ENCODE assay signal across 7 cellular contexts in genomic region chr2:85134255-85135065, GRCh38. TPM values are rescaled to one million over a fixed set of nuclear protein-coding genes. Genes with fewer than 3 reads are reported as not detected.
DNase-seq lines count a peak whose midpoint lies in the region; ATAC-seq and TF ChIP-seq lines count a peak whose summit lies in the region.

No MANE protein-coding gene starts in this region.

- no peaks in the 10 kb centered on the region for H4K20me1 ChIP-seq in MM.1S (ENCODE audit: insufficient read depth, low read length)

- peaks cover 3% of the 10 kb centered on the region; the same call in 1 of the 2 replicates for H3K27me3 ChIP-seq in HUES64 (ENCODE audit: insufficient read depth, low read length)
- H3K27me3 ChIP-seq in iPS-20b (ENCODE audit: insufficient read depth, low read length), result peaks cover 14% of the 10 kb centered on the region
- peaks cover 2 to 74% (median 36%) of the 10 kb centered on the region in 7 donors for H3K27me3 ChIP-seq in spleen (replicated peaks in 1 of 7)
- H3K27me3 ChIP-seq in MM.1S (replicated peaks; ENCODE audit: insufficient read depth, low read length), result peaks cover 28% of the 10 kb centered on the region

- ATAC-seq in GM21529 (IDR thresholded peaks at IDR 0.05; ENCODE audit: unreplicated experiment), result no peak
- ATAC-seq in GM21390 (IDR thresholded peaks at IDR 0.05; ENCODE audit: unreplicated experiment), result no peak

- H3K9me3 ChIP-seq in HUES64 (ENCODE audit: insufficient read depth, low read depth, low read length) (no peaks in the 10 kb centered on the region), iPS-20b (ENCODE audit: insufficient read depth, low read depth, low read length) (no peaks in the 10 kb centered on the region), spleen (no peaks in the 10 kb centered on the region), MM.1S (replicated peaks; ENCODE audit: insufficient read depth, low read length) (no peaks in the 10 kb centered on the region)

- H3K4me2 ChIP-seq in MM.1S (ENCODE audit: low read depth, low read length), result no peak overlapping the region

- H3K4me1 ChIP-seq in HUES64 (ENCODE audit: insufficient read depth, low read length) (peaks cover 24% of the 10 kb centered on the region), iPS-20b (ENCODE audit: insufficient read depth, low read length) (peaks cover 28% of the 10 kb centered on the region), spleen (peaks cover 8 to 62% (median 41%) of the 10 kb centered on the region in 6 donors), MM.1S (ENCODE audit: low read length) (no peaks in the 10 kb centered on the region)

- H3K9ac ChIP-seq in HUES64 (ENCODE audit: low read depth, low read length) (peak overlapping the region; percentile 92), iPS-20b (ENCODE audit: low read depth, low read length) (peak overlapping the region; percentile 97), MM.1S (ENCODE audit: low read length) (no peak overlapping the region)

- H3F3A ChIP-seq in MM.1S (ENCODE audit: insufficient read depth, low read length), result no peaks in the 10 kb centered on the region

- H3K9me2 ChIP-seq in MM.1S (replicated peaks; ENCODE audit: insufficient read depth, low read length), result no peaks in the 10 kb centered on the region

- H3K4me3 ChIP-seq in HUES64 (ENCODE audit: low read length) (peak overlapping the region; percentile 95), astrocyte of the spinal cord (ENCODE audit: low read depth, low read length) (peak overlapping the region; percentile 69), iPS-20b (ENCODE audit: low read length) (peak overlapping the region; percentile 94), spleen (peak overlapping the region; percentile 44 to 85 (median 55)), MM.1S (ENCODE audit: low read length) (no peak overlapping the region)

- no peak overlapping the region for H2AFZ ChIP-seq in MM.1S (ENCODE audit: low read length)

- peaks cover 26% of the 10 kb centered on the region for H3K36me3 ChIP-seq in HUES64 (ENCODE audit: insufficient read depth, low read length)
- peaks cover 35% of the 10 kb centered on the region for H3K36me3 ChIP-seq in iPS-20b (ENCODE audit: insufficient read depth, low read depth, low read length)
- H3K36me3 ChIP-seq in spleen, result no peaks in the 10 kb centered on the region
- H3K36me3 ChIP-seq in MM.1S (replicated peaks; ENCODE audit: insufficient read depth, low read length), result no peaks in the 10 kb centered on the region

- intact Hi-C loops in spleen (cut with DNase I; ENCODE audit: low total_unique reads), result loop anchor here (5.0 kb wide), 2 partner anchors 67 to 153 kb away; no protein-coding TSS in a partner anchor

- no peaks in the 10 kb centered on the region for H3K79me2 ChIP-seq in MM.1S (ENCODE audit: low read length)

- under 1% methylated on average over 57 of the region's 57 CpGs for WGBS in HUES64
- 6 to 22% (median 9%) methylated on average over 25 to 57 of the region's 57 CpGs for WGBS in spleen, 5 donors

- in situ Hi-C loops in astrocyte of the spinal cord (cut with HindIII; ENCODE audit: low sequenced_read_pairs), result no loop called here

- peak; percentile 65 for DNase-seq in astrocyte of the spinal cord (ENCODE audit: low read depth, low spot score)
- peak; percentile 71 for DNase-seq in spleen
- DNase-seq in MM.1S, result no peak

- TF ChIP-seq POLR2A in spleen (IDR thresholded peaks at IDR 0.05), result no peak

- no peak for TF ChIP-seq CTCF in astrocyte of the spinal cord (IDR thresholded peaks at IDR 0.05; ENCODE audit: low read depth, low read length)
- no peak for TF ChIP-seq CTCF in spleen (IDR thresholded peaks at IDR 0.05 in 8 of 11, conservative IDR thresholded peaks at IDR 0.05 in 3 of 11)
- TF ChIP-seq CTCF in MM.1S (IDR thresholded peaks at IDR 0.05; ENCODE audit: low read length), result no peak

- H3K27ac ChIP-seq in HUES64 (ENCODE audit: low read depth, low read length), result peak overlapping the region; percentile 98
- H3K27ac ChIP-seq in iPS-20b (ENCODE audit: low read length), result peak overlapping the region; percentile 74
- H3K27ac ChIP-seq in spleen, result peak overlapping the region in 6 of 8 donors; percentile 33 to 71 (median 57)
- no peak overlapping the region for H3K27ac ChIP-seq in MM.1S (ENCODE audit: low read length)

RNA-seq across cellular contexts. Expression of gene TCF7L1, which starts 1.3 kb away (rescaled TPM):
- polyA plus RNA-seq in HUES64 (2013, experiment 1 of 2), result 73.4 TPM
- 71.3 TPM for polyA plus RNA-seq in HUES64 (2013, experiment 2 of 2)
- 10 to 100 TPM in 3 of 7 donors, 1 to 10 TPM in 4; 3.3 to 15.8 (median 9.8) TPM for total RNA-seq in spleen
- 1 to 10 TPM; 2.0 to 5.2 (median 2.4) TPM for polyA plus RNA-seq in spleen
